Comparison of ENCODE assay signal across 10 cellular contexts in the genomic region with DNA sequence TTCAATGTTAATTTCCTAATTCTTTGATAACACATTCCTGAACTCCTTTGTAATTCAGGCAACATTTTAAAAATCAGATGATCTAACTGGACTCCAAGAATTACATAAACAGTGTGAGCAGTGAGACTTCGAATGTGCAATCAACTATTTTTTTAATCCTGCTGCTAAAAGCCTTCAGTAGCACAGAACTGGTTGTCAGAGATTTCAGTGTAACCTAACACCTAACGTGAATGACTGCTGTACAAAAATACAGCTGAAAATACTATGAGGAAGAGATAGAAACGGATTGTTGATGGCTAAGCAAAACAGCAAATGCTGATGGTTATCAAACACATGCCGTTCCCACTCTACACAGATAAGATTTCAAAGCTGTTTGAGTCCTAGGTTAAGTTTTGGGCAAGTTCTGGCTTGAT. TPM values are rescaled to one million over a fixed set of nuclear protein-coding genes. Genes with fewer than 3 reads are reported as not detected.
DNase-seq lines count a peak whose midpoint lies in the region; ATAC-seq and TF ChIP-seq lines count a peak whose summit lies in the region.
"Had no signal": no experiment of that assay in that cellular context is flagged by ENCODE, and none has a peak within 500 bp of the region (broad histone marks: within the 10 kb centered on the region; RNA-seq: fewer than 3 reads in every experiment).

No MANE protein-coding gene starts in this region.

- peaks cover 5% of the 10 kb centered on the region for H3K36me3 Mint-ChIP-seq in Calu3 (ENCODE audit: insufficient read depth, unreplicated experiment)
- H3K36me3 Mint-ChIP-seq in activated naive CD4-positive, alpha-beta T cell treated with anti-CD3 and anti-CD28 coated beads, Interleukin-2, amount 10 ng/mL, durations not matched to agents 7 days and 5 days = no peaks in the 10 kb centered on the region

- peaks cover 26% of the 10 kb centered on the region for H3K4me1 Mint-ChIP-seq in Calu3 (ENCODE audit: low read depth, unreplicated experiment)
- no peaks in the 10 kb centered on the region for H3K4me1 Mint-ChIP-seq in activated naive CD4-positive, alpha-beta T cell treated with anti-CD3 and anti-CD28 coated beads, Interleukin-2, amount 10 ng/mL, durations not matched to agents 7 days and 5 days

- intact Hi-C loops in Calu3 (cut with micrococcal nuclease; ENCODE audit: unreplicated experiment) (no loop called here), esophagus muscularis mucosa (cut with DNase I) (no loop called here)

- no peaks in the 10 kb centered on the region for H3K27me3 ChIP-seq in esophagus muscularis mucosa

- no peak for DNase-seq in Calu3
- DNase-seq in esophagus muscularis mucosa (ENCODE audit: extremely low spot score) = no peak
- peak; percentile 51 for DNase-seq in myocyte (ENCODE audit: low read depth)
- no peak for DNase-seq in activated naive CD4-positive, alpha-beta T cell treated with anti-CD3 and anti-CD28 coated beads, Interleukin-2, amount 10 ng/mL, durations not matched to agents 7 days and 5 days
- DNase-seq in NOMO-1 treated with DMSO at 0.1 percent for 48 hours (lab: John Stamatoyannopoulos, UW; ENCODE audit: unreplicated experiment) = no peak
- no peak for DNase-seq in stimulated activated CD4-positive, alpha-beta T cell treated with anti-CD3 and anti-CD28 coated beads, Interleukin-4, amount 100 ng/mL, for 1 hour
- DNase-seq: activated CD4-positive, CD25-positive, alpha-beta regulatory T cell; NCI-H446 treated with DMSO at 0.1 percent for 48 hours had no signal

- no peak for ATAC-seq in HG02973 (IDR thresholded peaks at IDR 0.05; ENCODE audit: unreplicated experiment)

- peaks cover 57 to 75% (median 73%) of the 10 kb centered on the region in 4 donors for H3K4me1 ChIP-seq in esophagus muscularis mucosa

- H3K27me3 Mint-ChIP-seq in Calu3 (ENCODE audit: unreplicated experiment) = no peaks in the 10 kb centered on the region
- no peaks in the 10 kb centered on the region for H3K27me3 Mint-ChIP-seq in activated naive CD4-positive, alpha-beta T cell treated with anti-CD3 and anti-CD28 coated beads, Interleukin-2, amount 10 ng/mL, durations not matched to agents 7 days and 5 days

- peak overlapping the region; percentile 58 to 70 (median 70) for H3K27ac ChIP-seq in esophagus muscularis mucosa (replicated peaks in 1 of 4)

- CTCF ChIA-PET in Calu3 (lab: Charles Lee) = no interaction called here
- CTCF ChIA-PET in activated naive CD4-positive, alpha-beta T cell treated with anti-CD3 and anti-CD28 coated beads, Interleukin-2, amount 10 ng/mL, durations not matched to agents 7 days and 5 days (lab: Charles Lee) = no interaction called here

- TF ChIP-seq POLR2A in esophagus muscularis mucosa (IDR thresholded peaks at IDR 0.05; ENCODE audit: low read depth) = no peak

- peak overlapping the region; percentile 33 for H3K4me3 Mint-ChIP-seq in Calu3 (ENCODE audit: low read depth, unreplicated experiment)
- H3K4me3 Mint-ChIP-seq in activated naive CD4-positive, alpha-beta T cell treated with anti-CD3 and anti-CD28 coated beads, Interleukin-2, amount 10 ng/mL, durations not matched to agents 7 days and 5 days = no peak overlapping the region

- H3K9me3 ChIP-seq in esophagus muscularis mucosa = no peaks in the 10 kb centered on the region

- no peaks in the 10 kb centered on the region for H3K9me3 Mint-ChIP-seq in Calu3 (ENCODE audit: low read depth, unreplicated experiment)
- no peaks in the 10 kb centered on the region for H3K9me3 Mint-ChIP-seq in activated naive CD4-positive, alpha-beta T cell treated with anti-CD3 and anti-CD28 coated beads, Interleukin-2, amount 10 ng/mL, durations not matched to agents 7 days and 5 days

- no peak for TF ChIP-seq EP300 in esophagus muscularis mucosa (IDR thresholded peaks at IDR 0.05)

- TF ChIP-seq CTCF in Calu3 (IDR thresholded peaks at IDR 0.05; ENCODE audit: unreplicated experiment) (no peak), esophagus muscularis mucosa (IDR thresholded peaks at IDR 0.05) (no peak)

- WGBS in esophagus muscularis mucosa = 36% methylated on average over 4 of the region's 4 CpGs

- H3K36me3 ChIP-seq in esophagus muscularis mucosa = no peaks in the 10 kb centered on the region

- H3K4me3 ChIP-seq in esophagus muscularis mucosa = peak overlapping the region in 3 of 4 donors; percentile 5 to 16 (median 6)

- no TSS peak for BruUV-seq in Calu3 (replicated peaks; lab: Mats Ljungman, UMichigan)

- H3K27ac Mint-ChIP-seq in Calu3 (ENCODE audit: unreplicated experiment) = peak overlapping the region; percentile 25
- no peak overlapping the region for H3K27ac Mint-ChIP-seq in activated naive CD4-positive, alpha-beta T cell treated with anti-CD3 and anti-CD28 coated beads, Interleukin-2, amount 10 ng/mL, durations not matched to agents 7 days and 5 days

TF ChIP-seq in PFSK-1, 5 proteins besides CTCF, POLR2A, EP300 and RAD21:
- TF ChIP-seq SIN3A (IDR thresholded peaks at IDR 0.05; ENCODE audit: borderline replicate concordance, insufficient read depth, low read length) (peak; percentile 93), FOXP2 (optimal IDR thresholded peaks at IDR 0.05; ENCODE audit: borderline replicate concordance, extremely low read depth, extremely low read length, insufficient read depth) (no peak), TAF1 (IDR thresholded peaks at IDR 0.05; ENCODE audit: borderline replicate concordance, insufficient read depth, low read length) (no peak), POLR2AphosphoS5 (IDR thresholded peaks at IDR 0.05; ENCODE audit: low read depth, low read length) (peak; percentile 37; the same call in 1 of the 2 replicates)
- TF ChIP-seq, protein P1, sequence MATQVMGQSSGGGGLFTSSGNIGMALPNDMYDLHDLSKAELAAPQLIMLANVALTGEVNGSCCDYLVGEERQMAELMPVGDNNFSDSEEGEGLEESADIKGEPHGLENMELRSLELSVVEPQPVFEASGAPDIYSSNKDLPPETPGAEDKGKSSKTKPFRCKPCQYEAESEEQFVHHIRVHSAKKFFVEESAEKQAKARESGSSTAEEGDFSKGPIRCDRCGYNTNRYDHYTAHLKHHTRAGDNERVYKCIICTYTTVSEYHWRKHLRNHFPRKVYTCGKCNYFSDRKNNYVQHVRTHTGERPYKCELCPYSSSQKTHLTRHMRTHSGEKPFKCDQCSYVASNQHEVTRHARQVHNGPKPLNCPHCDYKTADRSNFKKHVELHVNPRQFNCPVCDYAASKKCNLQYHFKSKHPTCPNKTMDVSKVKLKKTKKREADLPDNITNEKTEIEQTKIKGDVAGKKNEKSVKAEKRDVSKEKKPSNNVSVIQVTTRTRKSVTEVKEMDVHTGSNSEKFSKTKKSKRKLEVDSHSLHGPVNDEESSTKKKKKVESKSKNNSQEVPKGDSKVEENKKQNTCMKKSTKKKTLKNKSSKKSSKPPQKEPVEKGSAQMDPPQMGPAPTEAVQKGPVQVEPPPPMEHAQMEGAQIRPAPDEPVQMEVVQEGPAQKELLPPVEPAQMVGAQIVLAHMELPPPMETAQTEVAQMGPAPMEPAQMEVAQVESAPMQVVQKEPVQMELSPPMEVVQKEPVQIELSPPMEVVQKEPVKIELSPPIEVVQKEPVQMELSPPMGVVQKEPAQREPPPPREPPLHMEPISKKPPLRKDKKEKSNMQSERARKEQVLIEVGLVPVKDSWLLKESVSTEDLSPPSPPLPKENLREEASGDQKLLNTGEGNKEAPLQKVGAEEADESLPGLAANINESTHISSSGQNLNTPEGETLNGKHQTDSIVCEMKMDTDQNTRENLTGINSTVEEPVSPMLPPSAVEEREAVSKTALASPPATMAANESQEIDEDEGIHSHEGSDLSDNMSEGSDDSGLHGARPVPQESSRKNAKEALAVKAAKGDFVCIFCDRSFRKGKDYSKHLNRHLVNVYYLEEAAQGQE (IDR thresholded peaks at IDR 0.05; ENCODE audit: insufficient read depth in 1 of 2, low read depth in 2 of 2, low read length in 2 of 2) = 0 out of 4 replicates have a peak, but pooled peaks of 1 of the 2 experiments have one; percentile 7
TF ChIP-seq in PFSK-1: peak in this region for 3.

RNA-seq across cellular contexts. Expression of a gene that starts 46.1 kb away (rescaled TPM):
- total RNA-seq in Calu3 (2022) (534 and 566 TPM in 2 replicates), esophagus muscularis mucosa (100 to 1,000 TPM; 459 to 790 (median 624) TPM), myocyte (568 and 576 TPM in 2 replicates)
- 1,412 TPM for polyA plus RNA-seq in PFSK-1 (2012; ENCODE audit: insufficient read length, low read depth)
- 996 TPM for polyA plus RNA-seq in myocyte (2012)
